ENCODE assay signal across 30 cellular contexts in the genomic region with DNA sequence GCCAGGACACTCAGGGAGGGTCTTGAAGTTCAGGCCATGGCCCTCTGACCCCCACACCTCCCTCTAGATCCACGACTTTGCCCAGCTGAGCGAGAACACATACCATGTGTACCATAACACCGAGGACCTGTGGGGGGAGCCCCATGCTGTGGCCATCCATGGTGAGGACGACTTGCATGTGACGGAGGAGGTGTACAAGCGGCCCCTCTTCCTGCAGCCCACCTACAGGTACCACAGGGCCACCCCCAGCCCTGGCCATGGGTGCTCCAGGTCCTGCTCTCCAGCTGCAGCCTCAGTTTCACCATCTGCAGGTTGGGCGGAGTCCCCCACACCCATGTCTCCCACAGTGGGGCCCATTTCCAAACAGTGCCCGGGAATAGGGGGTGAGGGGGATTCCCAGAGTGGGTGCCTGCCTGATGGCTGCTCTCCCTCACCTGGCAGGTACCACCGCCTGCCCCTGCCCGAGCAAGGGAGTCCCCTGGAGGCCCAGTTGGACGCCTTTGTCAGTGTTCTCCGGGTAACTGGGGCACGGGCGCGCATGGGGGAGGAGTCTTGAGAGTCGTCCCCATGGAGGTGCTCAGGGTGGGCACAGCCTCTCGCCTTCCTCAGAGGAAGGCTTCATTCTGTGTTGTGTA.
"Had no signal": no experiment of that assay in that cellular context is flagged by ENCODE, and none has a peak within 500 bp of the region (broad histone marks: within the 10 kb centered on the region; RNA-seq: fewer than 3 reads in every experiment).

No MANE protein-coding gene starts in this region.

- H3K27ac Mint-ChIP-seq: activated CD4-positive, alpha-beta memory T cell treated with anti-CD3 and anti-CD28 coated beads for 36 hours; activated CD4-positive, alpha-beta T cell treated with anti-CD3 and anti-CD28 coated beads for 36 hours; activated naive CD8-positive, alpha-beta T cell treated with anti-CD3 and anti-CD28 coated beads, Interleukin-2, amount 10 ng/mL, durations not matched to agents 7 days and 5 days; activated T-cell treated with anti-CD3 and anti-CD28 coated beads, Interleukin-2, amount 50 U/mL, for 72 hours; activated T-helper 17 cell treated with anti-CD3 and anti-CD28 coated beads, Interleukin-2, amount 50 U/mL, for 72 hours; T-helper 2 cell treated with Interferon-gamma antibody and Interleukin-4, amounts not matched to agents 5 μg/mL and 100 μg/mL, for 36 hours had no signal

- ATAC-seq: activated CD4-positive, alpha-beta T cell treated with anti-CD3 and anti-CD28 coated beads for 36 hours; activated CD4-positive, CD25-positive, alpha-beta regulatory T cell treated with anti-CD3 and anti-CD28 coated beads, Interleukin-2, amount 50 U/mL, for 24 hours; activated T-cell treated with anti-CD3 and anti-CD28 coated beads, Interleukin-2, amount 50 U/mL, for 72 hours; activated T-helper 17 cell treated with anti-CD3 and anti-CD28 coated beads, Interleukin-2, amount 50 U/mL, for 72 hours; body of pancreas had no signal

- DNase-seq: activated CD4-positive, alpha-beta memory T cell treated with anti-CD3 and anti-CD28 coated beads for 36 hours; activated CD4-positive, alpha-beta T cell treated with anti-CD3 and anti-CD28 coated beads for 36 hours; activated CD4-positive, alpha-beta T cell treated with anti-CD3 and anti-CD28 coated beads, Interleukin-2, amount 50 U/mL, for 1 hour; activated effector memory CD4-positive, alpha-beta T cell treated with anti-CD3 and anti-CD28 coated beads, Interleukin-2, amount 50 U/mL, for 16 hours; activated naive CD4-positive, alpha-beta T cell; activated naive CD4-positive, alpha-beta T cell treated with anti-CD3 and anti-CD28 coated beads, Interleukin-2, amount 50 U/mL, for 16 hours; activated naive CD8-positive, alpha-beta T cell treated with anti-CD3 and anti-CD28 coated beads, Interleukin-2, amount 10 ng/mL, durations not matched to agents 7 days and 5 days; activated T-cell treated with anti-CD3 and anti-CD28 coated beads, Interleukin-2, amount 50 U/mL, for 1 hour; activated T-cell treated with anti-CD3 and anti-CD28 coated beads, Interleukin-2, amount 50 U/mL, for 72 hours; adrenal gland; body of pancreas; MM.1S; MV-4-11; NCI-H1092; NCI-H1436 treated with DMSO at 0.1 percent for 48 hours; NCI-H1694 treated with DMSO at 0.1 percent for 48 hours; NCI-H2029; NCI-H510A; NCI-H526; NCI-H748 treated with DMSO at 0.1 percent for 48 hours; NK-92 treated with Interleukin-12 subunit alpha and Interleukin-12 subunit beta, amount 100 ng/mL, for 24 hours; PC-9; Right ventricle myocardium superior had no signal

- H3K9me3 ChIP-seq: adrenal gland, body of pancreas, breast epithelium had no signal

- H3K4me3 ChIP-seq: adrenal gland, body of pancreas, breast epithelium, PC-9, SK-N-MC had no signal

- H3K27ac ChIP-seq: adrenal gland, body of pancreas, breast epithelium, KMS-11, PC-9, RWPE1, SK-N-MC had no signal

- H3K27me3 ChIP-seq: adrenal gland, body of pancreas, breast epithelium had no signal

- H2AFZ ChIP-seq: PC-9 had no signal

- H3K4me2 ChIP-seq: KMS-11, PC-9 had no signal

- H3K4me1 ChIP-seq: adrenal gland, body of pancreas, breast epithelium had no signal

- H3K36me3 ChIP-seq: adrenal gland, breast epithelium had no signal

- H3K9ac ChIP-seq: KMS-11 had no signal

- H3K36me3 Mint-ChIP-seq: activated CD4-positive, alpha-beta memory T cell treated with anti-CD3 and anti-CD28 coated beads for 36 hours; activated naive CD8-positive, alpha-beta T cell treated with anti-CD3 and anti-CD28 coated beads, Interleukin-2, amount 10 ng/mL, durations not matched to agents 7 days and 5 days had no signal

- H3K4me3 Mint-ChIP-seq: activated CD4-positive, alpha-beta memory T cell treated with anti-CD3 and anti-CD28 coated beads for 36 hours; activated CD4-positive, alpha-beta T cell treated with anti-CD3 and anti-CD28 coated beads for 36 hours; activated naive CD8-positive, alpha-beta T cell treated with anti-CD3 and anti-CD28 coated beads, Interleukin-2, amount 10 ng/mL, durations not matched to agents 7 days and 5 days; activated T-cell treated with anti-CD3 and anti-CD28 coated beads, Interleukin-2, amount 50 U/mL, for 72 hours; activated T-helper 17 cell treated with anti-CD3 and anti-CD28 coated beads, Interleukin-2, amount 50 U/mL, for 72 hours; T-helper 2 cell treated with Interferon-gamma antibody and Interleukin-4, amounts not matched to agents 5 μg/mL and 100 μg/mL, for 36 hours had no signal

- H3K4me1 Mint-ChIP-seq: activated CD4-positive, alpha-beta T cell treated with anti-CD3 and anti-CD28 coated beads for 36 hours; activated T-helper 17 cell treated with anti-CD3 and anti-CD28 coated beads, Interleukin-2, amount 50 U/mL, for 72 hours had no signal

- H3K27me3 Mint-ChIP-seq: activated CD4-positive, alpha-beta memory T cell treated with anti-CD3 and anti-CD28 coated beads for 36 hours; activated CD4-positive, alpha-beta T cell treated with anti-CD3 and anti-CD28 coated beads for 36 hours; activated naive CD8-positive, alpha-beta T cell treated with anti-CD3 and anti-CD28 coated beads, Interleukin-2, amount 10 ng/mL, durations not matched to agents 7 days and 5 days had no signal

- H3K9me3 Mint-ChIP-seq: activated CD4-positive, alpha-beta memory T cell treated with anti-CD3 and anti-CD28 coated beads for 36 hours; activated naive CD8-positive, alpha-beta T cell treated with anti-CD3 and anti-CD28 coated beads, Interleukin-2, amount 10 ng/mL, durations not matched to agents 7 days and 5 days; activated T-cell treated with anti-CD3 and anti-CD28 coated beads, Interleukin-2, amount 50 U/mL, for 72 hours; activated T-helper 17 cell treated with anti-CD3 and anti-CD28 coated beads, Interleukin-2, amount 50 U/mL, for 72 hours; T-helper 2 cell treated with Interferon-gamma antibody and Interleukin-4, amounts not matched to agents 5 μg/mL and 100 μg/mL, for 36 hours had no signal
